ENCODE assay signal across 8 cellular contexts in genomic region chr2:74001781-74002514, GRCh38.
DNase-seq lines count a peak whose midpoint lies in the region; ATAC-seq and TF ChIP-seq lines count a peak whose summit lies in the region.

No MANE protein-coding gene starts in this region.

- peaks cover 6% of the 10 kb centered on the region for H3K27me3 ChIP-seq in iPS-18a (ENCODE audit: control insufficient read depth, insufficient read depth, low read length)
- H3K27me3 ChIP-seq in subcutaneous abdominal adipose tissue (ENCODE audit: control insufficient read depth in 5 of 5, insufficient read depth in 4 of 5, low read length in 5 of 5): peaks cover 0 to 7% (median 0%) of the 10 kb centered on the region in 5 donors

- DNase-seq in NCI-H82 (lab: John Stamatoyannopoulos, UW) (peak; percentile 71), NCI-H82 treated with DMSO at 0.1 percent for 48 hours (lab: John Stamatoyannopoulos, UW; ENCODE audit: unreplicated experiment) (no peak), COLO829 (ENCODE audit: low spot score) (no peak), GM13976 (ENCODE audit: low spot score) (no peak)

- H3K4me1 ChIP-seq in iPS-18a (ENCODE audit: control insufficient read depth, low read depth, low read length) (peaks cover 43% of the 10 kb centered on the region), subcutaneous abdominal adipose tissue (ENCODE audit: control insufficient read depth in 5 of 5, insufficient read depth in 5 of 5, low read length in 5 of 5) (peaks cover 6 to 53% (median 34%) of the 10 kb centered on the region in 5 donors)

- TF ChIP-seq CTCF in VCaP (conservative IDR thresholded peaks at IDR 0.05): no peak
- TF ChIP-seq CTCF in GM13976 (IDR thresholded peaks at IDR 0.05; ENCODE audit: borderline replicate concordance, control extremely low read depth, extremely low read depth, insufficient read depth, missing control alignments): no peak

- ATAC-seq in HG02759 (IDR thresholded peaks at IDR 0.05; ENCODE audit: unreplicated experiment): peak; percentile 46

- H3K9ac ChIP-seq in iPS-18a (ENCODE audit: low read length) (no peak overlapping the region), subcutaneous abdominal adipose tissue (ENCODE audit: low read length in 5 of 5) (no peak overlapping the region)

- H3K36me3 ChIP-seq in iPS-18a (ENCODE audit: control insufficient read depth, low read depth, low read length) (no peaks in the 10 kb centered on the region), subcutaneous abdominal adipose tissue (ENCODE audit: control insufficient read depth in 5 of 5, insufficient read depth in 5 of 5, low read length in 5 of 5) (no peaks in the 10 kb centered on the region)

- H3K4me3 ChIP-seq in iPS-18a (ENCODE audit: low read length) (peak overlapping the region; percentile 29), subcutaneous abdominal adipose tissue (ENCODE audit: low read depth in 1 of 5, low read length in 5 of 5) (peak overlapping the region; percentile 33 to 74 (median 51))

- H3K27ac ChIP-seq in VCaP (peak overlapping the region; percentile 54), iPS-18a (ENCODE audit: low read length) (no peak overlapping the region), subcutaneous abdominal adipose tissue (ENCODE audit: low read depth, low read length) (no peak overlapping the region)

- in situ Hi-C loops in GM13976 (cut with MboI; ENCODE audit: low sequenced_read_pairs, unreplicated experiment): no loop called here

- H3K9me3 ChIP-seq in iPS-18a (ENCODE audit: control insufficient read depth, low read depth, low read length) (no peaks in the 10 kb centered on the region), subcutaneous abdominal adipose tissue (ENCODE audit: control insufficient read depth in 5 of 5, low read length in 5 of 5) (no peaks in the 10 kb centered on the region)
